Comparison of ENCODE assay signal across 20 cellular contexts in genomic region chr2:222418734-222419133, GRCh38. TPM values are rescaled to one million over a fixed set of nuclear protein-coding genes. Genes with fewer than 3 reads are reported as not detected.
DNase-seq lines count a peak whose midpoint lies in the region; ATAC-seq and TF ChIP-seq lines count a peak whose summit lies in the region.
"Had no signal": no experiment of that assay in that cellular context is flagged by ENCODE, and none has a peak within 500 bp of the region (broad histone marks: within the 10 kb centered on the region; RNA-seq: fewer than 3 reads in every experiment).

No MANE protein-coding gene starts in this region.

- H3K27ac ChIP-seq in esophagus muscularis mucosa (replicated peaks in 1 of 4) = no peak overlapping the region
- no peak overlapping the region for H3K27ac ChIP-seq in A673 (ENCODE audit: low read depth, low read length, poor library complexity, severe bottlenecking)
- H3K27ac ChIP-seq: BLaER1 treated with 17β-estradiol and CSF1 and Interleukin-3, amounts not matched to agents 10 nM and 100 nM; C4-2B had no signal

- DNase-seq in EL (peak; percentile 25), HCEC 1CT (peak; percentile 13), RPMI7951 (ENCODE audit: low read depth) (peak; percentile 15), esophagus muscularis mucosa (ENCODE audit: extremely low spot score) (peak; percentile 55), sciatic nerve (ENCODE audit: low spot score) (no peak), A673 (ENCODE audit: low spot score) (no peak), NCI-H1930 (lab: John Stamatoyannopoulos, UW) (no peak)
- DNase-seq: 8988T; AML-193; Caco-2; Calu3; CD4-positive, alpha-beta T cell; CD8-positive, alpha-beta T cell; DMS79 treated with DMSO at 0.1 percent for 48 hours; GDM1 had no signal

- intact Hi-C loops in esophagus muscularis mucosa (cut with DNase I) (no loop called here), sciatic nerve (cut with DNase I) (no loop called here), A673 (cut with micrococcal nuclease; ENCODE audit: unreplicated experiment) (no loop called here)

- BruUV-seq in A673 (replicated peaks; lab: Mats Ljungman, UMichigan) = no TSS peak

- POLR2A ChIA-PET in A673 (lab: Charles Lee; ENCODE audit: low non-redundant PET) = no interaction called here

- H3K4me1 ChIP-seq in esophagus muscularis mucosa (peaks cover 0 to 2% (median under 1%) of the 10 kb centered on the region in 4 donors), A673 (ENCODE audit: insufficient read depth, low read length, poor library complexity, severe bottlenecking) (no peaks in the 10 kb centered on the region)
- H3K4me1 ChIP-seq: BLaER1 treated with 17β-estradiol and CSF1 and Interleukin-3, amounts not matched to agents 10 nM and 100 nM had no signal

- H3K9me3 ChIP-seq in esophagus muscularis mucosa (no peaks in the 10 kb centered on the region), A673 (ENCODE audit: low read depth, low read length, poor library complexity, severe bottlenecking) (peaks cover 9% of the 10 kb centered on the region)

- CTCF ChIA-PET in A673 (lab: Charles Lee) = no interaction called here

- H3K27me3 ChIP-seq in esophagus muscularis mucosa (peaks cover 0 to 24% (median 6%) of the 10 kb centered on the region in 4 donors), A673 (replicated peaks; ENCODE audit: insufficient read depth, low read depth, low read length, poor library complexity) (peaks cover 14% of the 10 kb centered on the region)
- H3K27me3 ChIP-seq: BLaER1 treated with 17β-estradiol and CSF1 and Interleukin-3, amounts not matched to agents 10 nM and 100 nM had no signal

- TF ChIP-seq CTCF in esophagus muscularis mucosa (IDR thresholded peaks at IDR 0.05) (no peak), A673 (conservative IDR thresholded peaks at IDR 0.05; ENCODE audit: low read depth, low read length) (no peak)

- H3K4me3 ChIP-seq in esophagus muscularis mucosa (no peak overlapping the region), A673 (ENCODE audit: low read depth, low read length, poor library complexity, severe bottlenecking) (no peak overlapping the region)
- H3K4me3 ChIP-seq: BLaER1 treated with 17β-estradiol and CSF1 and Interleukin-3, amounts not matched to agents 10 nM and 100 nM; GM12878 had no signal

- no peak for TF ChIP-seq EP300 in esophagus muscularis mucosa (IDR thresholded peaks at IDR 0.05)

- no peak for TF ChIP-seq POLR2A in esophagus muscularis mucosa (IDR thresholded peaks at IDR 0.05; ENCODE audit: low read depth)

- ATAC-seq in HG02973 (IDR thresholded peaks at IDR 0.05; ENCODE audit: unreplicated experiment) (no peak), sciatic nerve (no peak)
- ATAC-seq: CD8-positive, alpha-beta T cell; GM12878 had no signal

- no peaks in the 10 kb centered on the region for H3K36me3 ChIP-seq in esophagus muscularis mucosa
- H3K36me3 ChIP-seq in A673 (ENCODE audit: insufficient read depth, low read length, poor library complexity, severe bottlenecking) = no peaks in the 10 kb centered on the region
- H3K36me3 ChIP-seq: BLaER1 treated with 17β-estradiol and CSF1 and Interleukin-3, amounts not matched to agents 10 nM and 100 nM had no signal

RNA-seq across cellular contexts. Expression of gene SGPP2, which starts 5.6 kb away (rescaled TPM):
- total RNA-seq in RPMI7951 (2014; rRNA removed; shearing (Covaris generic)) = 0.10 TPM in 1 of 2 replicates, not detected in the other
- total RNA-seq in esophagus muscularis mucosa (under 1 TPM; 0.32 to 0.83 (median 0.52) TPM), sciatic nerve (0.53 TPM), A673 (2021) (0.09 and 0.37 TPM in 2 replicates)
- total RNA-seq: Caco-2, G401 had no signal

Comparison
In these comparisons a context has a peak if more than half of its experiments do, and no peak if none do; other contexts are left out.
1. DNase-seq: peak in EL (single experiment), HCEC 1CT (single experiment), RPMI7951 (single experiment) and esophagus muscularis mucosa (single experiment); none in sciatic nerve (single experiment), A673 (single experiment) and NCI-H1930 (0 of 2).